In genomic region chr13:29540334-29540733, GRCh38 we compare ENCODE assay signal across 18 cellular contexts.
"Had no signal": no experiment of that assay in that cellular context is flagged by ENCODE, and none has a peak within 500 bp of the region (broad histone marks: within the 10 kb centered on the region; RNA-seq: fewer than 3 reads in every experiment).

No MANE protein-coding gene starts in this region.

- H3K4me3 Mint-ChIP-seq: activated CD8-positive, alpha-beta T cell treated with anti-CD3 and anti-CD28 coated beads for 36 hours; dendritic cell treated with granulocyte-macrophage colony-stimulating factor and Interleukin-4, amounts not matched to agents 40 ng/mL and 50 ng/mL, for 4 days; mesothelial cell of epicardium; nephron; T-helper 1 cell treated with Interleukin-12 subunit alpha and Interleukin-12 subunit beta and Interleukin-4 antibody, amounts not matched to agents 30 μg/mL and 1 μg/mL, for 36 hours had no signal

- H3K9me3 Mint-ChIP-seq: activated CD8-positive, alpha-beta T cell treated with anti-CD3 and anti-CD28 coated beads for 36 hours; activated naive CD4-positive, alpha-beta T cell treated with anti-CD3 and anti-CD28 coated beads, Interleukin-2, amount 50 U/mL, for 72 hours; dendritic cell treated with granulocyte-macrophage colony-stimulating factor and Interleukin-4, amounts not matched to agents 40 ng/mL and 50 ng/mL, for 4 days; mesothelial cell of epicardium; nephron; T-helper 1 cell treated with Interleukin-12 subunit alpha and Interleukin-12 subunit beta and Interleukin-4 antibody, amounts not matched to agents 30 μg/mL and 1 μg/mL, for 36 hours had no signal

- H3K36me3 Mint-ChIP-seq: mesothelial cell of epicardium had no signal

- H3K4me1 Mint-ChIP-seq: nephron had no signal

- H3K27me3 Mint-ChIP-seq: activated CD8-positive, alpha-beta T cell treated with anti-CD3 and anti-CD28 coated beads for 36 hours; dendritic cell treated with granulocyte-macrophage colony-stimulating factor and Interleukin-4, amounts not matched to agents 40 ng/mL and 50 ng/mL, for 4 days had no signal

- ATAC-seq: activated CD8-positive, alpha-beta T cell treated with anti-CD3 and anti-CD28 coated beads for 36 hours; activated naive CD4-positive, alpha-beta T cell treated with anti-CD3 and anti-CD28 coated beads, Interleukin-2, amount 50 U/mL, for 72 hours; stimulated activated naive CD8-positive, alpha-beta T cell treated with anti-CD3 and anti-CD28 coated beads, Interleukin-15, Interleukin-2, amounts not matched to agents 100 U/mL and 50 U/mL, for 24 hours had no signal

- H3K36me3 ChIP-seq: adrenal gland, upper lobe of left lung, WERI-Rb-1 had no signal

- H3K27ac ChIP-seq: adrenal gland, hepatocyte, upper lobe of left lung, WERI-Rb-1 had no signal

- H3K9me3 ChIP-seq: adrenal gland, esophagus squamous epithelium, upper lobe of left lung had no signal

- H3K4me3 ChIP-seq: adrenal gland, esophagus squamous epithelium, hepatocyte, lung, upper lobe of left lung had no signal

- H2AFZ ChIP-seq: hepatocyte had no signal

- H3K4me2 ChIP-seq: hepatocyte had no signal

- DNase-seq: activated CD8-positive, alpha-beta T cell treated with anti-CD3 and anti-CD28 coated beads for 36 hours; activated effector memory CD4-positive, alpha-beta T cell treated with anti-CD3 and anti-CD28 coated beads, Interleukin-2, amount 50 U/mL, for 16 hours; activated T-cell treated with anti-CD3 and anti-CD28 coated beads, Interleukin-2, amount 50 U/mL, for 48 hours; adrenal gland; effector CD8-positive, alpha-beta T cell; esophagus squamous epithelium; islet precursor cell; occipital lobe; stimulated activated naive CD8-positive, alpha-beta T cell treated with anti-CD3 and anti-CD28 coated beads, Interleukin-15, Interleukin-2, amounts not matched to agents 100 U/mL and 50 U/mL, for 24 hours; upper lobe of left lung; WERI-Rb-1 had no signal

- H3K27ac Mint-ChIP-seq: dendritic cell treated with granulocyte-macrophage colony-stimulating factor and Interleukin-4, amounts not matched to agents 40 ng/mL and 50 ng/mL, for 4 days; mesothelial cell of epicardium; nephron had no signal

- H3K4me1 ChIP-seq: adrenal gland, upper lobe of left lung had no signal

- H3K27me3 ChIP-seq: adrenal gland, esophagus squamous epithelium, hepatocyte, upper lobe of left lung had no signal
